8 cellular contexts compared by ENCODE assay signal in the genomic region with DNA sequence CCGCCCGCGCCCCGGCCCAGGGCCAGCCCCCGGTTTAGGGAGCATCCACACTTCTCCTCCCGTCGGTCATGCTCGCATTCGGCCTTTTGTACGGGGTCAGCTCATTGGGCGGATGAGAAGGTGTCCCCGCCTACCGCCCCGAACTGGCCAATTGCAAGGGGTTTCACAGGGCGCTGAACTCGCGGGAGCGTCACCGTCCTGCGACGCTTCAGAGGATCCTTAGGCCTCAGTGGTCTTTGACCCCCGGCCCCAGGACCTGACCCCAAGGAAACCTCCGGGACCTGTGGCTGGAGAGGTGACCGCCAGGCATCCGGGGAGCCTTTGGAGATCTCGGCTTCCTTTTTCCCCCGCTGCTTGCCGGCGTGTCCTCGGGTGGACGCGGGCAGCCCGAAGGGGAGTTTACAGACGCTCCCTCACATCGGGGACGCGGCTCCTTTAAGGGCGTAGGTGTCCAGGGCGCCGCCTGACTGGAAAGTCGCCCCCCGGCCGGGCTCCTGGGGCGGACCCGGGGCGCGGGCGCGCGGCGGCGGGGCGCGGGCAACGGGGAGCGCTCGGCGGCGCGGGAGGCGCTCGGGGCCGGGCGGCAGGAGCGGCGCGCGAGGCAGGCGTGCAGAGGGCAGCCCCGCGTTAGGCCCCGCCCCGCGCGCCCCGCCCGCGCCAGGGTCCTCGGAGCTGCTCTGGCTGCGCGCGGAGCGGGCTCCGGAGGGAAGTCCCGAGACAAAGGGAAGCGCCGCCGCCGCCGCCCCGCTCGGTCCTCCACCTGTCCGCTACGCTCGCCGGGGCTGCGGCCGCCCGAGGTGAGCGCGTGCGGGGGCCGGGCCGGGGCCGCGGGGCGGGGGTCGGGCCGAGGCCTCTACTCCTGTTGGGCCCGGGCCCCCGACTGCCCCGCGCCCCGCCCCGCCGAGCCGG. TPM values are rescaled to one million over a fixed set of nuclear protein-coding genes. Genes with fewer than 3 reads are reported as not detected.
DNase-seq lines count a peak whose midpoint lies in the region; FAIRE-seq and TF ChIP-seq lines count a peak whose summit lies in the region.

A gene (plus strand): TSS at position 660 of the 909 bp plus-strand sequence. CDS start 4,395 bp downstream, outside the sequence.

- peak within 1 kb of the TSS; percentile 95 for H2AFZ ChIP-seq in neuronal stem cell (ENCODE audit: low read length)

- peak within 1 kb of the TSS; percentile 94 for H3K4me3 Mint-ChIP-seq in activated naive CD4-positive, alpha-beta T cell treated with anti-CD3 and anti-CD28 coated beads for 36 hours

- CTCF ChIA-PET in activated naive CD4-positive, alpha-beta T cell treated with anti-CD3 and anti-CD28 coated beads for 36 hours (lab: Charles Lee), result interaction anchor here (0.6 to 1.1 kb wide), 3 partner anchors 10 to 396 kb away, joined by 3 to 4 read pairs (median 3); no protein-coding TSS in a partner anchor

- TF ChIP-seq POLR2A in NB4 (IDR thresholded peaks at IDR 0.05; ENCODE audit: extremely low read depth, insufficient read length), result peak; percentile 33

- no peak within 1 kb of the TSS for H4K8ac ChIP-seq in neuronal stem cell (ENCODE audit: low read depth, low read length)

- no CpG with 5 or more reads among the region's 117 CpGs for WGBS in neuronal stem cell (ENCODE audit: extremely low coverage in 2 of 2, insufficient read length in 2 of 2, insufficient replicate concordance in 1 of 2), 2 donors

- no peak within 1 kb of the TSS for H2BK15ac ChIP-seq in neuronal stem cell (ENCODE audit: low read length)

- peak within 1 kb of the TSS; percentile 70 for H2AK5ac ChIP-seq in neuronal stem cell (ENCODE audit: low read depth, low read length)

- no peak within 1 kb of the TSS for H3K23ac ChIP-seq in neuronal stem cell (ENCODE audit: low read depth, low read length, poor library complexity)

- H3K4ac ChIP-seq in neuronal stem cell (ENCODE audit: low read length), result no peak within 1 kb of the TSS

- H3K9ac ChIP-seq in SK-N-MC (ENCODE audit: insufficient read length), result peak within 1 kb of the TSS; percentile 100
- peak within 1 kb of the TSS; percentile 93 for H3K9ac ChIP-seq in neuronal stem cell (ENCODE audit: low read depth, low read length, poor library complexity)
- H3K9ac ChIP-seq in subcutaneous abdominal adipose tissue (ENCODE audit: low read length in 5 of 5), result peak within 1 kb of the TSS; percentile 50 to 98 (median 88)

- H2BK5ac ChIP-seq in neuronal stem cell (ENCODE audit: low read length), result peak within 1 kb of the TSS; percentile 100

- peak within 1 kb of the TSS; percentile 75 for H3K4me3 ChIP-seq in HFF-Myc (replicated peaks; ENCODE audit: low read depth, low read length)
- H3K4me3 ChIP-seq in NB4 (ENCODE audit: low read depth, low read length), result peak within 1 kb of the TSS; percentile 97
- peak within 1 kb of the TSS; percentile 100 for H3K4me3 ChIP-seq in SK-N-MC
- H3K4me3 ChIP-seq in neuronal stem cell (ENCODE audit: low read length in 2 of 2), result peak within 1 kb of the TSS; percentile 96 to 99
- peak within 1 kb of the TSS; percentile 63 to 91 (median 82) for H3K4me3 ChIP-seq in subcutaneous abdominal adipose tissue (ENCODE audit: low read depth in 1 of 5, low read length in 5 of 5)

- H3K18ac ChIP-seq in neuronal stem cell (ENCODE audit: low read length), result peak within 1 kb of the TSS; percentile 100

- H4K91ac ChIP-seq in neuronal stem cell (ENCODE audit: low read depth, low read length, poor library complexity), result peak within 1 kb of the TSS; percentile 85

- DNase-seq in GM03348 (ENCODE audit: low spot score) (peak; percentile 99), HFF-Myc (ENCODE audit: extremely low read depth, low read depth) (peak; percentile 97), NB4 (ENCODE audit: low read depth) (peak; percentile 94), SK-N-MC (ENCODE audit: low read depth, low spot score) (peak; percentile 97), frontal cortex (ENCODE audit: low spot score in 2 of 2) (peak; percentile 96 to 97), neuronal stem cell (ENCODE audit: low spot score) (peak; percentile 99)
- peak; percentile 98 for DNase-seq in activated naive CD4-positive, alpha-beta T cell treated with anti-CD3 and anti-CD28 coated beads for 36 hours

- peak within 1 kb of the TSS; percentile 81 for H3K4me2 ChIP-seq in neuronal stem cell (ENCODE audit: insufficient read depth, low read length, poor library complexity, severe bottlenecking)

- H2BK120ac ChIP-seq in neuronal stem cell (ENCODE audit: low read depth, low read length), result peak within 1 kb of the TSS; percentile 87

- peak within 1 kb of the TSS; percentile 38 for H3K14ac ChIP-seq in neuronal stem cell (ENCODE audit: low read length)

- H3K4me1 ChIP-seq in neuronal stem cell (ENCODE audit: control insufficient read depth in 2 of 2, insufficient read depth in 1 of 2, low read depth in 1 of 2, low read length in 2 of 2) (peaks cover 12 to 13% of the 10 kb centered on the region in 2 donors), subcutaneous abdominal adipose tissue (ENCODE audit: control insufficient read depth in 5 of 5, insufficient read depth in 5 of 5, low read length in 5 of 5) (peaks cover 13 to 43% (median 36%) of the 10 kb centered on the region in 5 donors)

- H3K79me1 ChIP-seq in neuronal stem cell (ENCODE audit: low read depth, low read length), result peaks cover 14% of the 10 kb centered on the region

- no peak for TF ChIP-seq CTCF in HFF-Myc (IDR thresholded peaks at IDR 0.05; ENCODE audit: low read depth, low read length, missing control alignments)
- no peak for TF ChIP-seq CTCF in NB4 (IDR thresholded peaks at IDR 0.05; ENCODE audit: low read depth, low read length)

- peaks cover 1% of the 10 kb centered on the region for H3K9me3 Mint-ChIP-seq in activated naive CD4-positive, alpha-beta T cell treated with anti-CD3 and anti-CD28 coated beads for 36 hours

- no peaks in the 10 kb centered on the region for H3K27me3 Mint-ChIP-seq in activated naive CD4-positive, alpha-beta T cell treated with anti-CD3 and anti-CD28 coated beads for 36 hours (ENCODE audit: low read depth)

- H3K27me3 ChIP-seq in neuronal stem cell (ENCODE audit: control insufficient read depth in 3 of 3, insufficient read depth in 3 of 3, low read depth in 1 of 3, low read length in 3 of 3) (peaks cover 0 to under 1% (median 0%) of the 10 kb centered on the region in 3 experiments), subcutaneous abdominal adipose tissue (ENCODE audit: control insufficient read depth in 5 of 5, insufficient read depth in 4 of 5, low read length in 5 of 5) (peaks cover 0 to under 1% (median 0%) of the 10 kb centered on the region in 5 donors)

- peak within 1 kb of the TSS; percentile 99 for H3K27ac Mint-ChIP-seq in activated naive CD4-positive, alpha-beta T cell treated with anti-CD3 and anti-CD28 coated beads for 36 hours

- FAIRE-seq in frontal cortex (lab: Jason Lieb, UNC), result no peak

- H3K4me1 Mint-ChIP-seq in activated naive CD4-positive, alpha-beta T cell treated with anti-CD3 and anti-CD28 coated beads for 36 hours (ENCODE audit: low read depth), result peaks cover 41% of the 10 kb centered on the region

- intact Hi-C loops in activated naive CD4-positive, alpha-beta T cell treated with anti-CD3 and anti-CD28 coated beads for 36 hours (cut with micrococcal nuclease), result loop anchor here (1.0 to 2.0 kb wide), 7 partner anchors 42 to 782 kb away; a partner anchor contains a TSS

- H3K36me3 ChIP-seq in SK-N-MC (ENCODE audit: insufficient read depth, low read length) (peaks cover 26% of the 10 kb centered on the region), neuronal stem cell (replicated peaks in 1 of 2; ENCODE audit: control insufficient read depth in 2 of 2, insufficient read depth in 2 of 2, low read length in 2 of 2) (peaks cover 18 to 39% of the 10 kb centered on the region in 2 donors), subcutaneous abdominal adipose tissue (ENCODE audit: control insufficient read depth in 5 of 5, insufficient read depth in 5 of 5, low read length in 5 of 5) (peaks cover 0 to 15% (median 11%) of the 10 kb centered on the region in 5 donors)

- H2BK12ac ChIP-seq in neuronal stem cell (ENCODE audit: low read length), result peak within 1 kb of the TSS; percentile 73

- H3K27ac ChIP-seq in SK-N-MC (peak within 1 kb of the TSS; percentile 99), neuronal stem cell (replicated peaks; ENCODE audit: low read length) (peak within 1 kb of the TSS; percentile 97), subcutaneous abdominal adipose tissue (ENCODE audit: low read depth, low read length) (peak within 1 kb of the TSS; percentile 95)

- peaks cover 18% of the 10 kb centered on the region for H3K36me3 Mint-ChIP-seq in activated naive CD4-positive, alpha-beta T cell treated with anti-CD3 and anti-CD28 coated beads for 36 hours (ENCODE audit: low read depth)

- no peaks in the 10 kb centered on the region for H3K9me3 ChIP-seq in SK-N-MC (ENCODE audit: low read depth, low read length)
- H3K9me3 ChIP-seq in neuronal stem cell (replicated peaks in 1 of 2; ENCODE audit: control insufficient read depth in 2 of 2, insufficient read depth in 1 of 2, low read depth in 1 of 2, low read length in 2 of 2), result no peaks in the 10 kb centered on the region
- no peaks in the 10 kb centered on the region for H3K9me3 ChIP-seq in subcutaneous abdominal adipose tissue (ENCODE audit: control insufficient read depth in 5 of 5, low read length in 5 of 5)

RNA-seq across cellular contexts. Expression of the gene that starts here (rescaled TPM):
- total RNA-seq in activated naive CD4-positive, alpha-beta T cell treated with anti-CD3 and anti-CD28 coated beads for 36 hours, result 100 to 1,000 TPM; 273 to 297 TPM
- total RNA-seq in frontal cortex, result 48.5 TPM
- 253 TPM for polyA plus RNA-seq in neuronal stem cell (2013, experiment 1 of 2)
- 258 TPM for polyA plus RNA-seq in neuronal stem cell (2013, experiment 2 of 2)

Comparison
In these comparisons a context has a peak if more than half of its experiments do, and no peak if none do; other contexts are left out.
1. Peak in every context shown above with its lines: DNase-seq, H3K4me3 ChIP-seq and H3K27ac ChIP-seq.